In the genomic region with DNA sequence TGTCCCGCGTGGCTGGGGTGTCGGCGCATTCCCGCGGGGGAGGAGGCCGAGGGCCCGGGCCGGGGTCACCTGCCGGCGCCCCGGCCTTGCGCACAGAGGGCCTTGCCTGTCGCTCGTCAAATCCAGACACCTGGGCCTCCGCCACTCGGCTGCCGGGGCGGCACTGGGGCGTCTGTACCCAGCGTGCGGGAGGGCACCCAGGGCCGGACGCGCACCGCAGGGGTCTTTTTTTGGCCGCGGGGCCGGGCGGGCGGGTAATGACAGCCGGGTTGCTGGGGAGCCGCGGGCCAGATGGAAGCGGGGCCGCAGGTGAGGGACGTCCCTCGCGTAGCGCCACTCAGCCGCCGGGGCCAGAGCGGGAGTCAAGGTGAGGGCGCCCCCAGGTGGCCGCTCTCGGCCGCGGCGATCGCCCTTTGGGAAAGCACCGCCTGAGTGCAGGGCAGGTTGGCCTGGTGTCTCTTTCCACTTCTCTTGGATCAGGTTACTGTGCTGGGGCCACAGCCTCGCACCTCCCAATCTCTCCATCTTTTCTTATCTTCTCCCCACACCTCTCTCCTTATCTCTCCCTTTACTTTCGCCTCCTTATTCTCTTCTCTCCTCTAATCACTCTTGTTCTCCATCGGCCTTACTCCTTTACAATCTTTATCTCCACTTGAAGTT, we compare ENCODE assay signal across 9 cellular contexts. TPM values are rescaled to one million over a fixed set of nuclear protein-coding genes. Genes with fewer than 3 reads are reported as not detected.
DNase-seq lines count a peak whose midpoint lies in the region; ATAC-seq, FAIRE-seq and TF ChIP-seq lines count a peak whose summit lies in the region.
"Had no signal": no experiment of that assay in that cellular context is flagged by ENCODE, and none has a peak within 500 bp of the region (broad histone marks: within the 10 kb centered on the region; RNA-seq: fewer than 3 reads in every experiment).

No MANE protein-coding gene starts in this region.

- H3K4me1 Mint-ChIP-seq in activated naive CD8-positive, alpha-beta T cell treated with anti-CD3 and anti-CD28 coated beads, Interleukin-2, amount 50 U/mL, for 24 hours, result peaks cover 25% of the 10 kb centered on the region

- peak; percentile 53 for ATAC-seq in HG02798 (IDR thresholded peaks at IDR 0.05; ENCODE audit: poor library complexity, unreplicated experiment)
- peak; percentile 66 for ATAC-seq in activated naive CD8-positive, alpha-beta T cell treated with anti-CD3 and anti-CD28 coated beads, Interleukin-2, amount 50 U/mL, for 24 hours

- H3K27ac ChIP-seq in left ventricle myocardium inferior (replicated peaks), result peak overlapping the region; percentile 93
- H3K27ac ChIP-seq: SJSA1 had no signal

- H3K4me3 ChIP-seq in left ventricle myocardium inferior, result peak overlapping the region; percentile 79
- H3K4me3 ChIP-seq: SJSA1 had no signal

- peak overlapping the region; percentile 57 for H3K4me3 Mint-ChIP-seq in activated naive CD8-positive, alpha-beta T cell treated with anti-CD3 and anti-CD28 coated beads, Interleukin-2, amount 50 U/mL, for 24 hours

- peaks cover 28% of the 10 kb centered on the region for H3K36me3 ChIP-seq in left ventricle myocardium inferior

- peak; percentile 69 for TF ChIP-seq CTCF in D721Med (IDR thresholded peaks at IDR 0.05; ENCODE audit: insufficient read depth, missing control alignments)
- TF ChIP-seq CTCF in left ventricle myocardium inferior (IDR thresholded peaks at IDR 0.05; ENCODE audit: borderline replicate concordance), result peak; percentile 92

- H3K36me3 Mint-ChIP-seq in activated naive CD8-positive, alpha-beta T cell treated with anti-CD3 and anti-CD28 coated beads, Interleukin-2, amount 50 U/mL, for 24 hours (ENCODE audit: low read depth), result no peaks in the 10 kb centered on the region

- H3K9me3 Mint-ChIP-seq in activated naive CD8-positive, alpha-beta T cell treated with anti-CD3 and anti-CD28 coated beads, Interleukin-2, amount 50 U/mL, for 24 hours, result no peaks in the 10 kb centered on the region

- H3K9me3 ChIP-seq in left ventricle myocardium inferior (replicated peaks), result no peaks in the 10 kb centered on the region
- H3K9me3 ChIP-seq: SJSA1 had no signal

- no peaks in the 10 kb centered on the region for H3K27me3 ChIP-seq in left ventricle myocardium inferior (ENCODE audit: low read depth)
- H3K27me3 ChIP-seq: SJSA1 had no signal

- DNase-seq in D721Med (ENCODE audit: insufficient read length, low spot score) (no peak), T follicular helper cell (ENCODE audit: low read depth) (peak; percentile 74), left ventricle myocardium inferior (peak; percentile 85), putamen (ENCODE audit: low spot score) (peak; percentile 56), ureter (ENCODE audit: low spot score) (peak; percentile 76), NCI-H1436 (lab: John Stamatoyannopoulos, UW) (no peak)
- DNase-seq in activated naive CD8-positive, alpha-beta T cell treated with anti-CD3 and anti-CD28 coated beads, Interleukin-2, amount 50 U/mL, for 24 hours, result peak; percentile 92

- no peak overlapping the region for H3K27ac Mint-ChIP-seq in activated naive CD8-positive, alpha-beta T cell treated with anti-CD3 and anti-CD28 coated beads, Interleukin-2, amount 50 U/mL, for 24 hours

- peaks cover 92% of the 10 kb centered on the region for H3K4me1 ChIP-seq in left ventricle myocardium inferior

- peaks cover 24% of the 10 kb centered on the region for H3K27me3 Mint-ChIP-seq in activated naive CD8-positive, alpha-beta T cell treated with anti-CD3 and anti-CD28 coated beads, Interleukin-2, amount 50 U/mL, for 24 hours

- FAIRE-seq in D721Med (lab: Jason Lieb, UNC), result no peak

- intact Hi-C loops in left ventricle myocardium inferior (cut with micrococcal nuclease), result no loop called here

RNA-seq across cellular contexts. Expression of a gene that starts 3.5 kb away (rescaled TPM):
- total RNA-seq in left ventricle myocardium inferior, result 102 TPM
- 93.1 TPM for total RNA-seq in ureter

RNA-seq across cellular contexts. Expression of a gene that starts 38.7 kb away (rescaled TPM):
- 99.4 TPM for total RNA-seq in left ventricle myocardium inferior
- total RNA-seq in ureter, result 118 TPM

RNA-seq across cellular contexts. Expression of a gene that starts 45.2 kb away (rescaled TPM):
- total RNA-seq in left ventricle myocardium inferior, result 26.0 TPM
- 26.7 TPM for total RNA-seq in ureter

Comparison
In these comparisons a context has a peak if more than half of its experiments do, and no peak if none do; other contexts are left out.
1. DNase-seq: peak in T follicular helper cell (single experiment), activated naive CD8-positive, alpha-beta T cell treated with anti-CD3 and anti-CD28 coated beads, Interleukin-2, amount 50 U/mL, for 24 hours (single experiment), left ventricle myocardium inferior (single experiment), putamen (single experiment) and ureter (single experiment); none in D721Med (single experiment) and NCI-H1436 (single experiment).